Comparison of ENCODE assay signal across 20 cellular contexts in genomic region chr10:76871697-76872295, GRCh38.
"Had no signal": no experiment of that assay in that cellular context is flagged by ENCODE, and none has a peak within 500 bp of the region (broad histone marks: within the 10 kb centered on the region; RNA-seq: fewer than 3 reads in every experiment).

No MANE protein-coding gene starts in this region.

- H3K27me3 ChIP-seq: heart left ventricle, neural progenitor cell, ovary had no signal

- H3K27ac Mint-ChIP-seq: natural killer cell treated with Interleukin-12 subunit alpha and Interleukin-12 subunit beta and Interleukin-15 and Interleukin-18, amount 100 ng/mL, for 72 hours; neural progenitor cell had no signal

- H3K4me3 ChIP-seq: heart left ventricle, lung, neural progenitor cell, ovary, smooth muscle cell had no signal

- H3K36me3 Mint-ChIP-seq: natural killer cell treated with Interleukin-12 subunit alpha and Interleukin-12 subunit beta and Interleukin-15 and Interleukin-18, amount 100 ng/mL, for 72 hours; neural progenitor cell had no signal

- FAIRE-seq: endometrium, frontal cortex had no signal

- H3K4me3 Mint-ChIP-seq: natural killer cell treated with Interleukin-12 subunit alpha and Interleukin-12 subunit beta and Interleukin-15 and Interleukin-18, amount 100 ng/mL, for 72 hours; neural progenitor cell had no signal

- H3K36me3 ChIP-seq: heart left ventricle, neural progenitor cell, ovary had no signal

- H3K9me3 ChIP-seq: heart left ventricle, ovary had no signal

- H3K27ac ChIP-seq: neural progenitor cell, ovary had no signal

- H3K9ac ChIP-seq: neural progenitor cell had no signal

- H3K9me3 Mint-ChIP-seq: neural progenitor cell had no signal

- ATAC-seq: esophagus mucosa; heart left ventricle; left colon; left ventricle myocardium superior; natural killer cell treated with Interleukin-12 subunit alpha and Interleukin-12 subunit beta and Interleukin-15 and Interleukin-18, amount 100 ng/mL, for 72 hours; right cardiac atrium had no signal

- DNase-seq: effector CD8-positive, alpha-beta T cell; heart left ventricle; hippocampal formation; left colon; left ventricle myocardium superior; mesenchymal stem cell; midbrain; nucleus accumbens; ovary; right cardiac atrium; stimulated activated CD4-positive, alpha-beta T cell treated with anti-CD3 and anti-CD28 coated beads, Interleukin-2, amount 100 ng/mL, for 48 hours; stimulated activated naive CD4-positive, alpha-beta T cell treated with Interleukin-2 at 50 U/mL for 16 hours; trophoblast cell had no signal

- H3K4me1 ChIP-seq: neural progenitor cell had no signal
